9 cellular contexts compared by ENCODE assay signal in the genomic region with DNA sequence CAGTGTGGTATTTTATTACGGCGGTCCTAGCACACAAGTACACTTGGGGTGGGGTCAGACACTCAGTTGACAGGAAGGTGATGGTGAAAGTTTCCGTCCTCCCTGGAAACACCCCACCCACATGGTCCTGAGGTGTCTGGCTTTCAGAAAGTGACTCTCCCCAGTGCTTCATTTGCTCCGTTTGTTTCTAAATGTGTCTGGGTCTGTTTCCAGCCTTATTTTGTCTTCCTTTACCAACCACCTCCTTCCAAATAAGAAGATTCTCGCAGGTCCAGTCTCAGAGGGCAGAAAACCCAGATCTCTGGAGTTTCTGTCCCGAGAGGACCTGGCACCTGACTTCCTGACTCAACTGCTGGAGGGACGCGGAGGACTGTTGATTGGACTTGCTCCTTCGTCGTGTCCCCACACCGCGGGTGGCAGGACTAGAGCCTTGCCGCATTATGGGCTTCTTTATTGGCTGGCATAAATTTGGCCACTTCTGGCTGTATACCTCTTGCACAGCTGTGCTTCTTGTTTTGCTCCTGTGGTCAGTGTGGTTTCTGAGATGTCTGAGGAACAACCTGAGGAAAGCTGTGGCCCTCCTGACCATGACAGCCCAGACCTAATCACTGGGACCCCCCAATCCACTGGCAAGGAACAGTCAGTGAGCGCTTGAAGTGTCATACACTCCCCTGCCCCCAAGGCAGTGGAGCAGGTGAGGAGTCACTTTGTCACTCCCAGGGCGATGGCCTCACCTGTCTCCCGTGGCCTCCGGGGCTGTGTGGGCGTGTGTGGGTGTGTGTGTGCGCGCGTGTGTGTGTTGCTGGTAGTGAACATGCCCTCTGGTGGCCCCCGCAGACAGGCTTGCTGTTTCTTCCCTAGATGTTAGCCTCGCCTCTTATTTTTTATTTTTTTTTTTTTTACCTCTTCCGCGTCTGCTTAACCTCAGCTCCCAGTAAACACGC. TPM values are rescaled to one million over a fixed set of nuclear protein-coding genes. Genes with fewer than 3 reads are reported as not detected.
DNase-seq lines count a peak whose midpoint lies in the region; ATAC-seq and TF ChIP-seq lines count a peak whose summit lies in the region.
"Had no signal": no experiment of that assay in that cellular context is flagged by ENCODE, and none has a peak within 500 bp of the region (broad histone marks: within the 10 kb centered on the region; RNA-seq: fewer than 3 reads in every experiment).

No MANE protein-coding gene starts in this region.

- H3K36me3 Mint-ChIP-seq in activated naive CD4-positive, alpha-beta T cell treated with anti-CD3 and anti-CD28 coated beads, Interleukin-2, amount 10 ng/mL, durations not matched to agents 7 days and 5 days, result no peaks in the 10 kb centered on the region

- H3K4me1 ChIP-seq in OCI-LY7 (ENCODE audit: insufficient read depth, low read length, poor library complexity, severe bottlenecking), result peaks cover 54% of the 10 kb centered on the region
- H3K4me1 ChIP-seq: left lung had no signal

- H3K9me2 ChIP-seq in OCI-LY7 (ENCODE audit: insufficient read depth, low read length), result no peaks in the 10 kb centered on the region

- peak; percentile 57 for TF ChIP-seq CTCF in OCI-LY7 (conservative IDR thresholded peaks at IDR 0.05; ENCODE audit: low read length)

- H3K79me2 ChIP-seq in OCI-LY7 (ENCODE audit: insufficient read depth, low read depth, low read length), result no peaks in the 10 kb centered on the region

- intact Hi-C loops in OCI-LY7 (cut with micrococcal nuclease; ENCODE audit: unreplicated experiment) (loop anchor here (5.0 kb wide), 2 partner anchors 100 to 150 kb away; no protein-coding TSS in a partner anchor), Right ventricle myocardium superior (cut with DNase I) (no loop called here)

- no peaks in the 10 kb centered on the region for H4K20me1 ChIP-seq in OCI-LY7 (ENCODE audit: insufficient read depth, low read length)

- H3K4me2 ChIP-seq in OCI-LY7 (ENCODE audit: low read length), result peak overlapping the region; percentile 90

- H3K4me3 Mint-ChIP-seq in activated naive CD4-positive, alpha-beta T cell treated with anti-CD3 and anti-CD28 coated beads, Interleukin-2, amount 10 ng/mL, durations not matched to agents 7 days and 5 days, result peak overlapping the region; percentile 60

- peak; percentile 29 for ATAC-seq in GM21381 (IDR thresholded peaks at IDR 0.05; ENCODE audit: unreplicated experiment)
- no peak for ATAC-seq in Right ventricle myocardium superior (ENCODE audit: poor library complexity)
- ATAC-seq: left lung had no signal

- H3K27me3 Mint-ChIP-seq in activated naive CD4-positive, alpha-beta T cell treated with anti-CD3 and anti-CD28 coated beads, Interleukin-2, amount 10 ng/mL, durations not matched to agents 7 days and 5 days, result no peaks in the 10 kb centered on the region

- POLR2A ChIA-PET in OCI-LY7 (lab: Charles Lee), result interaction anchor here (6.6 kb wide), 1 partner anchor 42 kb away, joined by 50 read pairs; a partner anchor contains a TSS

- no peaks in the 10 kb centered on the region for H3K9me3 ChIP-seq in OCI-LY7 (ENCODE audit: low read length)
- H3K9me3 ChIP-seq: left lung had no signal

- H3K4me3 ChIP-seq in OCI-LY7 (ENCODE audit: low read depth, low read length, poor library complexity, severe bottlenecking), result peak overlapping the region; percentile 41
- H3K4me3 ChIP-seq: left lung had no signal

- H3K9me3 Mint-ChIP-seq in activated naive CD4-positive, alpha-beta T cell treated with anti-CD3 and anti-CD28 coated beads, Interleukin-2, amount 10 ng/mL, durations not matched to agents 7 days and 5 days, result peaks cover 2% of the 10 kb centered on the region

- CTCF ChIA-PET in OCI-LY7 (lab: Charles Lee; ENCODE audit: unreplicated experiment), result no interaction called here
- CTCF ChIA-PET in activated naive CD4-positive, alpha-beta T cell treated with anti-CD3 and anti-CD28 coated beads, Interleukin-2, amount 10 ng/mL, durations not matched to agents 7 days and 5 days (lab: Charles Lee), result interaction anchor here (1.0 to 2.0 kb wide), 6 partner anchors 20 to 100 kb away, joined by 3 to 7 read pairs (median 4); a partner anchor contains a TSS

- H2AFZ ChIP-seq in OCI-LY7 (ENCODE audit: low read length), result peak overlapping the region; percentile 94; the same call in 1 of the 2 replicates

- peaks cover 46% of the 10 kb centered on the region for H3K4me1 Mint-ChIP-seq in activated naive CD4-positive, alpha-beta T cell treated with anti-CD3 and anti-CD28 coated beads, Interleukin-2, amount 10 ng/mL, durations not matched to agents 7 days and 5 days

- H3K27ac Mint-ChIP-seq in activated naive CD4-positive, alpha-beta T cell treated with anti-CD3 and anti-CD28 coated beads, Interleukin-2, amount 10 ng/mL, durations not matched to agents 7 days and 5 days, result peak overlapping the region; percentile 93

- DNase-seq in OCI-LY7 (ENCODE audit: low spot score) (peak; percentile 65), GM03348 (ENCODE audit: low spot score) (no peak), T1000 (lab: John Stamatoyannopoulos, UW) (no peak), NCI-H345 (lab: John Stamatoyannopoulos, UW) (no peak), Right ventricle myocardium superior (no peak)
- peak; percentile 81 for DNase-seq in activated naive CD4-positive, alpha-beta T cell treated with anti-CD3 and anti-CD28 coated beads, Interleukin-2, amount 10 ng/mL, durations not matched to agents 7 days and 5 days
- peak; percentile 61 for DNase-seq in stimulated activated CD8-positive, alpha-beta memory T cell treated with anti-CD3 and anti-CD28 coated beads, Interleukin-12 subunit alpha, Interleukin-12 subunit beta, amount 100 ng/mL, for 1 hour (ENCODE audit: low read depth)

- no TSS peak for BruUV-seq in OCI-LY7 (replicated peaks; lab: Mats Ljungman, UMichigan)

- H3K27ac ChIP-seq in OCI-LY7 (ENCODE audit: low read depth, low read length, poor library complexity, severe bottlenecking), result peak overlapping the region; percentile 100
- H3K27ac ChIP-seq: left lung had no signal

- no peaks in the 10 kb centered on the region for H3K36me3 ChIP-seq in OCI-LY7 (ENCODE audit: insufficient read depth, low read length)
- H3K36me3 ChIP-seq: left lung had no signal

RNA-seq across cellular contexts. Expression of a gene that starts 45.6 kb away (rescaled TPM):
- total RNA-seq in OCI-LY7 (2014; rRNA removed; shearing (Covaris generic)), result 41.9 and 48.9 TPM in 2 replicates
- total RNA-seq in OCI-LY7 (2022) (43.4 TPM in 2 replicates), Right ventricle myocardium superior (16.4 TPM)

Comparison
In these comparisons a context has a peak if more than half of its experiments do, and no peak if none do; other contexts are left out.
1. DNase-seq: peak in OCI-LY7 (single experiment), activated naive CD4-positive, alpha-beta T cell treated with anti-CD3 and anti-CD28 coated beads, Interleukin-2, amount 10 ng/mL, durations not matched to agents 7 days and 5 days (single experiment) and stimulated activated CD8-positive, alpha-beta memory T cell treated with anti-CD3 and anti-CD28 coated beads, Interleukin-12 subunit alpha, Interleukin-12 subunit beta, amount 100 ng/mL, for 1 hour (single experiment); none in GM03348 (single experiment), T1000 (single experiment), NCI-H345 (single experiment) and Right ventricle myocardium superior (single experiment).